In the genomic region with DNA sequence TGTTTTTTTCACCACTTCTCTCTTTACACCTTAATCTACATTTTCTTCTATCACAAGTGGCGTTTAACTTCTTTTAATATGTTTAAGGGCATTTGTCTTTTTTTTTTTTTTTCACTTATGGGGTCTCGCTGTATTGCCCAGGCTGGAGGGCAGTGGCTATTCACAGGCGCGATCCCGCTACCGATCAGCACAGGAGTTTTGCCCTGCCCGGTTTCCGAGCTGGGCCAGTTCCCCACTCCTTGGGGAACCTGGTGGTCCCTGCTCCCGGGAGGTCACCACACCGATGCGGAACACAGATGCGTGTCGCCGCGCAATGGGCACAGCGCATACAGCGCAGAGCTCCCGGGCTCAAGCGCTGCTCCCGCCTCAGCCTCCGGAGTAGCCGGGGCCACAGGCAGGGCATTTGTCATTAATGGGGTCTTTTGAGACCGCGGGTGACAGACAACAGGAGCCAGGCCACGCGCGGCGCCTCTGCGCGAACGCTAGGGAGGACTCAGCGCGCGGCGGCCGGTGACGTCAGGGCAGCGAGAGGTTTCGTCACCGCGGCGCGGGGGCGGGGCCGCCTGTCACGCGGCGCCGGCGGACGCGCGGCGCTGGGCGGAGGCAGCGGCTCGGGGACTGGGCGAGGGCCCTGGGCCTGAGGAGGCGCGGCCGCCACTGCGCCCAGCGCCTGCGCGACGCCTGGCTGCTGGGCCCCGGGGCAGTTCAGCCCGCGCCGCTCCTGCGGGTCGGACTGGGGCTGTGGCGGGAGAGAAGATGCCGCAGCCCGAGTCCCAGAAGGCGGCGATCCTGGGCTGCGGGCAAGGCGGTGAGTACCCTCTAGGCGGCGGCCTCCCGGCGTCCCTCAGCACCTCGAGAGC, we compare ENCODE assay signal across 8 cellular contexts. TPM values are rescaled to one million over a fixed set of nuclear protein-coding genes. Genes with fewer than 3 reads are reported as not detected.
A peak's percentile ranks its signal among the peaks of the same experiment; 100 is the strongest.
DNase-seq lines count a peak whose midpoint lies in the region; ATAC-seq lines count a peak whose summit lies in the region.

TSS of gene GALNT11 (plus strand) at position 598 of the 860 bp plus-strand sequence. CDS start 68,554 bp downstream, outside the sequence.

- H3K4me3 ChIP-seq in CD4-positive, alpha-beta memory T cell (ENCODE audit: low read length in 2 of 2) = peak within 1 kb of the TSS; percentile 76 to 85

- no peaks in the 10 kb centered on the region for H3K9me3 ChIP-seq in CD4-positive, alpha-beta memory T cell (ENCODE audit: control insufficient read depth in 1 of 2, low read length in 2 of 2)

- no peaks in the 10 kb centered on the region for H3K36me3 ChIP-seq in CD4-positive, alpha-beta memory T cell (ENCODE audit: insufficient read depth, low read length)

- H3K27me3 Mint-ChIP-seq in CD4-positive, alpha-beta memory T cell = no peaks in the 10 kb centered on the region

- peaks cover 8 to 20% of the 10 kb centered on the region in 2 donors for H3K36me3 Mint-ChIP-seq in CD4-positive, alpha-beta memory T cell

- ATAC-seq in GM19372 (IDR thresholded peaks at IDR 0.05; ENCODE audit: low read depth, unreplicated experiment) = peak; percentile 96
- peak; percentile 97 for ATAC-seq in HG03521 (IDR thresholded peaks at IDR 0.05; ENCODE audit: unreplicated experiment)

- peaks cover 20 to 45% (median 34%) of the 10 kb centered on the region in 4 donors for H3K4me1 Mint-ChIP-seq in CD4-positive, alpha-beta memory T cell

- POLR2A ChIA-PET in CD4-positive, alpha-beta memory T cell (lab: Charles Lee; ENCODE audit: partially characterized antibody) = interaction anchor here (1.1 to 1.6 kb wide), 3 partner anchors 119 to 150 kb away, joined by 3 to 7 read pairs (median 5); partner anchors contain the start of gene PRKAG2

- peak; percentile 80 to 93 (median 91) for DNase-seq in CD4-positive, alpha-beta memory T cell
- DNase-seq in NOMO-1 (lab: John Stamatoyannopoulos, UW; ENCODE audit: unreplicated experiment in 2 of 2) = peak; percentile 61 to 69
- DNase-seq in activated CD8-positive, alpha-beta memory T cell treated with anti-CD3 and anti-CD28 coated beads, Interleukin-2, amount 50 U/mL, for 4 hours = peak; percentile 88
- peak; percentile 74 for DNase-seq in midbrain (lab: John Stamatoyannopoulos, UW)
- DNase-seq in stimulated activated CD8-positive, alpha-beta memory T cell treated with anti-CD3 and anti-CD28 coated beads, Interleukin-15, amount 100 ng/mL, for 48 hours (ENCODE audit: low read depth in 2 of 2) = peak; percentile 77 to 82

- peaks cover 26% of the 10 kb centered on the region for H3K4me1 ChIP-seq in CD4-positive, alpha-beta memory T cell (ENCODE audit: insufficient read depth, low read length)

- in situ Hi-C loops in endometrial microvascular endothelial cells (cut with HindIII; ENCODE audit: inconsistent ontology term, low pct_unique_long_range_greater_than_20kb, low sequenced_read_pairs) = no loop called here

- H3K4me3 Mint-ChIP-seq in CD4-positive, alpha-beta memory T cell = peak within 1 kb of the TSS; percentile 86 to 95 (median 90)

- CTCF ChIA-PET in CD4-positive, alpha-beta memory T cell (lab: Charles Lee; ENCODE audit: partially characterized antibody) = interaction anchor here (1.0 to 1.8 kb wide), 2 partner anchors 119 to 122 kb away, joined by 3 to 7 read pairs; no protein-coding TSS in a partner anchor

- peak within 1 kb of the TSS; percentile 92 to 99 (median 96) for H3K27ac Mint-ChIP-seq in CD4-positive, alpha-beta memory T cell

- H3K9me3 Mint-ChIP-seq in CD4-positive, alpha-beta memory T cell = no peaks in the 10 kb centered on the region

- peak within 1 kb of the TSS; percentile 79 for H3K27ac ChIP-seq in CD4-positive, alpha-beta memory T cell (ENCODE audit: low read depth, low read length)

- intact Hi-C loops in CD4-positive, alpha-beta memory T cell (cut with micrococcal nuclease) = loop anchor here (1.0 to 10.0 kb wide), 6 partner anchors 89 to 733 kb away; partner anchors contain the start of genes ACTR3B and PRKAG2

- no peaks in the 10 kb centered on the region for H3K27me3 ChIP-seq in CD4-positive, alpha-beta memory T cell (ENCODE audit: insufficient read depth, low read length)

RNA-seq across cellular contexts. Expression of gene GALNT11, which starts in this region (rescaled TPM):
- 10 to 100 TPM; 19.1 to 23.6 TPM for total RNA-seq in CD4-positive, alpha-beta memory T cell
- 10 to 100 TPM; 35.3 to 36.5 TPM for polyA plus RNA-seq in CD4-positive, alpha-beta memory T cell
- 46.0 TPM for total RNA-seq in endometrial microvascular endothelial cells (ENCODE audit: inconsistent ontology term)

Comparison
In these comparisons a context has a peak if more than half of its experiments do, and no peak if none do; other contexts are left out.
1. Peak in every context shown above with its lines: DNase-seq, ATAC-seq, H3K4me3 ChIP-seq and H3K27ac ChIP-seq.